Comparison of ENCODE assay signal across 7 cellular contexts in the genomic region with DNA sequence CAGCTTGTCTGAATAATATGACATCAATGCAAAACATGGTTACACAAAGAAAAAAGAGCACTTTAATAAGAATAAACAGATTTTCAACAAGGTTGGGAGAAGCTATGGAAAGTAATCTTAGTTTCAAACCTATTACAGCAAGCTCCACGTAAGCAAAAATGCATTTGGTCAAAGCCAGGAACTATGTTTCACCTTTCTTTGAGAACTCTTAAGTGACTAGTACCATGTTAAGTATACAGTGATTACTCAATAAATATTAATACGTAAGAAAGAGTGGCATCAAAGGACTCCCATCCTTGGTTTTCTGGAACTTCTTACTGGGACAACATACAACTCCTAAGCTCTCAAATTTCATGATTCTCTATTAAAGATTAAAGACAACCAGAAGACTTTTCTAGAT.
"Had no signal": no experiment of that assay in that cellular context is flagged by ENCODE, and none has a peak within 500 bp of the region (broad histone marks: within the 10 kb centered on the region; RNA-seq: fewer than 3 reads in every experiment).

No MANE protein-coding gene starts in this region.

- DNase-seq: IMR-90, KBM-7, KG1 had no signal

- H3K4me1 Mint-ChIP-seq: IgD-negative memory B cell had no signal

- H3K36me3 Mint-ChIP-seq: IgD-negative memory B cell had no signal

- H3K4me3 Mint-ChIP-seq: IgD-negative memory B cell had no signal

- H3K27me3 Mint-ChIP-seq: IgD-negative memory B cell had no signal

- ATAC-seq: HepG2, K562 had no signal

- H3K27ac ChIP-seq: HL-60 had no signal

- H3K27ac Mint-ChIP-seq: IgD-negative memory B cell had no signal

- H3K4me3 ChIP-seq: K562 had no signal
